ENCODE assay signal across 8 cellular contexts in the genomic region with DNA sequence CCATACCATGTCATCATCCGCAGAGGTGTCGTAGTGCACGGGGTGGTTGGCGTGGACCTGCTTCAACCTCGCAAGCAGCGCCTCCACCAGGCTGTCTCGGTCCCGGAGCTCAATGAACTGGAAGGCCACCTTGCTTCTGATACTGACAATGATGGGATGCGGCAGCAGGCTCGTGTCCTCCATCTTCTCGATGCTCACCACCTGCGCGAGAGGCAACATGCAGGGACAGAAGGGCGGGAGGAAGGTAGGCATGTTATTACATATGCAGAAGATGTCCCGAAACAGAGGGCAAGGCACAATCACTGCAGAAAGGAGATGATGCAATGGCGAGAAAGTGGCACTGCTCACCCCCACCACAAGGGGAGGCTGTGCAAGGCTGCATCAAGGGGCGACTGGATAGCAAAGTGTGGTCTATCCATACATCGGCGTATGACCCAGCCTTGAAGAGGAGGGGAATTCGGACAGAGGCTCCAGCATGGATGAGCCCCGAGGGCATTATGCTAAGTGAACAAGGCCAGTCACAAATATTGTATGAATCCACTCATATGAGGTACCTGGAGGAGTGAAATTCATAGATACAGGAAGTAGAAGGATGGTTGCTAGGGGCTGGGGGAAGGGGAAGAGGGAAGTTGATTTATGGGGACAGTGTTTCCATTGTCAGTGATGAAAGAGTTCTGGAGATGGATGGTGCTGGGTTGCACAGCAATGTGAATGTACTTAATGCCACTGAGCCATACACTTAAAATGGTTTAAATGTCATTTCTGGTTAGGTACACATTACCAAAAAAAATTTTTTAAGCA. TPM values are rescaled to one million over a fixed set of nuclear protein-coding genes. Genes with fewer than 3 reads are reported as not detected.
DNase-seq lines count a peak whose midpoint lies in the region; ATAC-seq, FAIRE-seq and TF ChIP-seq lines count a peak whose summit lies in the region.
"Had no signal": no experiment of that assay in that cellular context is flagged by ENCODE, and none has a peak within 500 bp of the region (broad histone marks: within the 10 kb centered on the region; RNA-seq: fewer than 3 reads in every experiment).

No MANE protein-coding gene starts in this region.

- H3K36me3 Mint-ChIP-seq in astrocyte (ENCODE audit: low read depth, unreplicated experiment) = no peaks in the 10 kb centered on the region
- no peaks in the 10 kb centered on the region for H3K36me3 Mint-ChIP-seq in activated CD4-positive, alpha-beta T cell treated with anti-CD3 and anti-CD28 coated beads, Interleukin-2, amount 10 ng/mL, durations not matched to agents 7 days and 5 days (ENCODE audit: low read depth)
- H3K36me3 Mint-ChIP-seq: T-cell had no signal

- H3K4me1 ChIP-seq in astrocyte (ENCODE audit: insufficient read depth, low read length) (no peaks in the 10 kb centered on the region), mucosa of descending colon (ENCODE audit: low read depth) (no peaks in the 10 kb centered on the region)

- H3K27ac ChIP-seq in astrocyte (ENCODE audit: low read depth, low read length) = no peak overlapping the region

- no peak overlapping the region for H3K27ac Mint-ChIP-seq in astrocyte (ENCODE audit: unreplicated experiment)
- no peak overlapping the region for H3K27ac Mint-ChIP-seq in activated CD4-positive, alpha-beta T cell treated with anti-CD3 and anti-CD28 coated beads, Interleukin-2, amount 10 ng/mL, durations not matched to agents 7 days and 5 days
- H3K27ac Mint-ChIP-seq: T-cell had no signal

- no peaks in the 10 kb centered on the region for H3K27me3 ChIP-seq in astrocyte (ENCODE audit: insufficient read depth, low read length)

- no peak overlapping the region for H3K4me2 ChIP-seq in astrocyte (ENCODE audit: low read length)

- H3K4me3 ChIP-seq in astrocyte (ENCODE audit: insufficient read depth, low read depth, low read length) (no peak overlapping the region), mucosa of descending colon (no peak overlapping the region)

- H3K9me3 Mint-ChIP-seq in astrocyte (ENCODE audit: unreplicated experiment) = no peaks in the 10 kb centered on the region
- H3K9me3 Mint-ChIP-seq in activated CD4-positive, alpha-beta T cell treated with anti-CD3 and anti-CD28 coated beads, Interleukin-2, amount 10 ng/mL, durations not matched to agents 7 days and 5 days = no peaks in the 10 kb centered on the region
- H3K9me3 Mint-ChIP-seq: T-cell had no signal

- H3K9ac ChIP-seq in astrocyte (ENCODE audit: low read length) = no peak overlapping the region

- TF ChIP-seq CTCF in LNCAP (IDR thresholded peaks at IDR 0.05) = peak; percentile 38; the same call in 1 of the 2 replicates
- TF ChIP-seq CTCF in astrocyte (IDR thresholded peaks at IDR 0.05; ENCODE audit: insufficient read depth, low read depth, low read length) = peak; percentile 17
- no peak for TF ChIP-seq CTCF in mucosa of descending colon (IDR thresholded peaks at IDR 0.05)

- DNase-seq in ELR (ENCODE audit: low read depth) = peak; percentile 51
- no peak for DNase-seq in astrocyte (ENCODE audit: low read depth)
- peak in 1 of 3 donors; percentile 31 for DNase-seq in mucosa of descending colon
- DNase-seq in NCI-H2171 treated with DMSO at 0.1 percent for 48 hours (lab: John Stamatoyannopoulos, UW) = no peak
- DNase-seq in activated effector memory CD4-positive, alpha-beta T cell treated with anti-CD3 and anti-CD28 coated beads, Interleukin-2, amount 50 U/mL, for 16 hours = no peak
- no peak for DNase-seq in activated CD4-positive, alpha-beta T cell treated with anti-CD3 and anti-CD28 coated beads, Interleukin-2, amount 10 ng/mL, durations not matched to agents 7 days and 5 days
- DNase-seq: T-cell had no signal

- no peak for FAIRE-seq in astrocyte (lab: Jason Lieb, UNC)

- H2AFZ ChIP-seq in astrocyte (ENCODE audit: low read depth, low read length) = no peak overlapping the region

- no peaks in the 10 kb centered on the region for H3K27me3 Mint-ChIP-seq in astrocyte (ENCODE audit: low read depth, unreplicated experiment)
- no peaks in the 10 kb centered on the region for H3K27me3 Mint-ChIP-seq in activated CD4-positive, alpha-beta T cell treated with anti-CD3 and anti-CD28 coated beads, Interleukin-2, amount 10 ng/mL, durations not matched to agents 7 days and 5 days

- POLR2A ChIA-PET in activated CD4-positive, alpha-beta T cell treated with anti-CD3 and anti-CD28 coated beads, Interleukin-2, amount 10 ng/mL, durations not matched to agents 7 days and 5 days (lab: Charles Lee) = no interaction called here

- CTCF ChIA-PET in activated CD4-positive, alpha-beta T cell treated with anti-CD3 and anti-CD28 coated beads, Interleukin-2, amount 10 ng/mL, durations not matched to agents 7 days and 5 days (lab: Charles Lee) = no interaction called here

- H4K20me1 ChIP-seq in astrocyte (ENCODE audit: insufficient read depth, low read length) = no peaks in the 10 kb centered on the region

- H3K36me3 ChIP-seq in astrocyte (ENCODE audit: insufficient read depth, low read length) (no peaks in the 10 kb centered on the region), mucosa of descending colon (ENCODE audit: low read depth) (no peaks in the 10 kb centered on the region)

- H3K4me3 Mint-ChIP-seq in astrocyte (ENCODE audit: unreplicated experiment) = no peak overlapping the region
- H3K4me3 Mint-ChIP-seq in activated CD4-positive, alpha-beta T cell treated with anti-CD3 and anti-CD28 coated beads, Interleukin-2, amount 10 ng/mL, durations not matched to agents 7 days and 5 days = no peak overlapping the region
- H3K4me3 Mint-ChIP-seq: T-cell had no signal

- ATAC-seq in mucosa of descending colon = peak; percentile 62

- H3K4me1 Mint-ChIP-seq in astrocyte (ENCODE audit: low read depth, unreplicated experiment) = peaks cover 2% of the 10 kb centered on the region
- H3K4me1 Mint-ChIP-seq in activated CD4-positive, alpha-beta T cell treated with anti-CD3 and anti-CD28 coated beads, Interleukin-2, amount 10 ng/mL, durations not matched to agents 7 days and 5 days = no peaks in the 10 kb centered on the region
- H3K4me1 Mint-ChIP-seq: T-cell had no signal

- intact Hi-C loops in mucosa of descending colon (cut with DNase I, micrococcal nuclease) = loop anchor here in 1 of 2 donors (10.0 kb wide), 1 partner anchor 116 kb away; a partner anchor contains a TSS

- H3K9me3 ChIP-seq in astrocyte (ENCODE audit: insufficient read depth, low read depth, low read length) (no peaks in the 10 kb centered on the region), mucosa of descending colon (no peaks in the 10 kb centered on the region)

- H3K79me2 ChIP-seq in astrocyte (ENCODE audit: insufficient read depth, low read length) = no peaks in the 10 kb centered on the region

RNA-seq across cellular contexts. Expression of a gene that starts 36.6 kb away (rescaled TPM):
- total RNA-seq in astrocyte (1,040 and 1,129 TPM in 2 replicates), mucosa of descending colon (1,000 to 10,000 TPM in 2 of 3 donors, 100 to 1,000 TPM in 1; 933 to 1,008 (median 1,005) TPM)
- 1,000 to 10,000 TPM; 1,127 to 1,501 TPM for total RNA-seq in activated CD4-positive, alpha-beta T cell treated with anti-CD3 and anti-CD28 coated beads, Interleukin-2, amount 10 ng/mL, durations not matched to agents 7 days and 5 days
